ENCODE assay signal across 15 cellular contexts in the genomic region with DNA sequence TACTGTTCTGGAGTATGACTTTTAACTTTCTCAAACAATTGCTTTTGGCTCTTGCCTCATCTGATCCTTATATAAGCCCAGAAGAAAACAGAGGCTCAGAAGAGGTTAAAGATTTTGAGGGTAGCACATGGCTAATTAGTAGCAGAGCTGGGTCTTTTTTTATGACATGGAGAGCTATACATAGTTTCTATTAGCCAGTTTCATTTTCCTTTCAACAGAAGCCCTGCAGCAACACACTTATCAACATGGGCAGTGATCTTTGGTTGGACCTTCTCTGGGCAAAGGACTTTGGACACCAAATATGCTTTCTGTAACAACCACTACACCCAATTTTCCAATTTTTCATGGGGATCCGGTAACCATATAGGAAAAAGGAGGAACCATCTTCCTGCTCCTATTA.
DNase-seq lines count a peak whose midpoint lies in the region; ATAC-seq and TF ChIP-seq lines count a peak whose summit lies in the region.
"Had no signal": no experiment of that assay in that cellular context is flagged by ENCODE, and none has a peak within 500 bp of the region (broad histone marks: within the 10 kb centered on the region; RNA-seq: fewer than 3 reads in every experiment).

No MANE protein-coding gene starts in this region.

- 79 to 96% (median 90%) methylated on average over 1 of the region's 1 CpG for WGBS in adrenal gland, 4 donors

- no peak overlapping the region for H3K27ac ChIP-seq in adrenal gland
- H3K27ac ChIP-seq: epithelial cell of prostate, GM23248 had no signal

- TF ChIP-seq POLR2A in adrenal gland (IDR thresholded peaks at IDR 0.05): no peak

- no peaks in the 10 kb centered on the region for H3K36me3 Mint-ChIP-seq in natural killer cell
- H3K36me3 Mint-ChIP-seq: brain had no signal

- H3K4me3 Mint-ChIP-seq in natural killer cell: no peak overlapping the region
- H3K4me3 Mint-ChIP-seq: brain had no signal

- no peaks in the 10 kb centered on the region for H3K4me1 ChIP-seq in adrenal gland (replicated peaks in 1 of 2)

- no peaks in the 10 kb centered on the region for H3K27me3 Mint-ChIP-seq in natural killer cell (ENCODE audit: low read depth in 2 of 2)
- H3K27me3 Mint-ChIP-seq: brain had no signal

- H3K9me3 Mint-ChIP-seq in natural killer cell: peaks cover 3 to 5% of the 10 kb centered on the region in 2 donors

- no peak for TF ChIP-seq CTCF in natural killer cell (IDR thresholded peaks at IDR 0.05)
- no peak for TF ChIP-seq CTCF in adrenal gland (IDR thresholded peaks at IDR 0.05)

- no peak overlapping the region for H3K4me3 ChIP-seq in adrenal gland
- H3K4me3 ChIP-seq: GM23248 had no signal

- DNase-seq in natural killer cell (no peak), adrenal gland (no peak), NCI-H1694 (lab: John Stamatoyannopoulos, UW) (no peak)
- no peak for DNase-seq in central memory CD4-positive, alpha-beta T cell
- DNase-seq: activated T-cell treated with anti-CD3 and anti-CD28 coated beads, Interleukin-2, amount 50 U/mL, for 48 hours; DND-41; GM23248; Kasumi-1; midbrain had no signal

- ATAC-seq in GM18511 (IDR thresholded peaks at IDR 0.05; ENCODE audit: unreplicated experiment) (peak; percentile 78), GM19468 (IDR thresholded peaks at IDR 0.05; ENCODE audit: extremely low read depth, unreplicated experiment) (peak; percentile 75), HG02885 (IDR thresholded peaks at IDR 0.05; ENCODE audit: poor library complexity, unreplicated experiment) (peak; percentile 72), HG03521 (IDR thresholded peaks at IDR 0.05; ENCODE audit: unreplicated experiment) (peak; percentile 74), natural killer cell (no peak)

- H3K27me3 ChIP-seq in adrenal gland: no peaks in the 10 kb centered on the region

- no peaks in the 10 kb centered on the region for H3K4me1 Mint-ChIP-seq in natural killer cell

- H3K36me3 ChIP-seq in adrenal gland (replicated peaks in 1 of 2): no peaks in the 10 kb centered on the region

- H3K9me3 ChIP-seq in adrenal gland (replicated peaks in 1 of 3): no peaks in the 10 kb centered on the region

- no peak overlapping the region for H3K27ac Mint-ChIP-seq in natural killer cell

- intact Hi-C loops in natural killer cell (cut with micrococcal nuclease): no loop called here
- intact Hi-C loops in adrenal gland (cut with DNase I): no loop called here

Comparison
In these comparisons a context has a peak if more than half of its experiments do, and no peak if none do; other contexts are left out.
1. ATAC-seq: peak in GM18511 (single experiment), GM19468 (single experiment), HG02885 (single experiment) and HG03521 (single experiment); none in natural killer cell (0 of 3).